ENCODE assay signal across 1 cellular context in genomic region chr5:174045470-174046025, GRCh38.
A peak's percentile ranks its signal among the peaks of the same experiment; 100 is the strongest.
TF ChIP-seq lines count a peak whose summit lies in the region.

Gene NSG2 (plus strand): TSS chr5:174045706. CDS start chr5:174046756, 1,050 bp downstream.

TF ChIP-seq in HepG2, 621 proteins besides CTCF, POLR2A, EP300 and RAD21 (continued from another document and continues in another):
- TF ChIP-seq, protein P1, sequence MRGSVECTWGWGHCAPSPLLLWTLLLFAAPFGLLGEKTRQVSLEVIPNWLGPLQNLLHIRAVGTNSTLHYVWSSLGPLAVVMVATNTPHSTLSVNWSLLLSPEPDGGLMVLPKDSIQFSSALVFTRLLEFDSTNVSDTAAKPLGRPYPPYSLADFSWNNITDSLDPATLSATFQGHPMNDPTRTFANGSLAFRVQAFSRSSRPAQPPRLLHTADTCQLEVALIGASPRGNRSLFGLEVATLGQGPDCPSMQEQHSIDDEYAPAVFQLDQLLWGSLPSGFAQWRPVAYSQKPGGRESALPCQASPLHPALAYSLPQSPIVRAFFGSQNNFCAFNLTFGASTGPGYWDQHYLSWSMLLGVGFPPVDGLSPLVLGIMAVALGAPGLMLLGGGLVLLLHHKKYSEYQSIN (CRISPR knock-in tag; IDR thresholded peaks at IDR 0.05; ENCODE audit: borderline replicate concordance), result no peak
- no peak for TF ChIP-seq CENPT (CRISPR knock-in tag; IDR thresholded peaks at IDR 0.05; ENCODE audit: low read depth)
- TF ChIP-seq ZNF230 (CRISPR knock-in tag; IDR thresholded peaks at IDR 0.05), result peak; percentile 60; the same call in 1 of the 2 replicates
- TF ChIP-seq, protein P2, sequence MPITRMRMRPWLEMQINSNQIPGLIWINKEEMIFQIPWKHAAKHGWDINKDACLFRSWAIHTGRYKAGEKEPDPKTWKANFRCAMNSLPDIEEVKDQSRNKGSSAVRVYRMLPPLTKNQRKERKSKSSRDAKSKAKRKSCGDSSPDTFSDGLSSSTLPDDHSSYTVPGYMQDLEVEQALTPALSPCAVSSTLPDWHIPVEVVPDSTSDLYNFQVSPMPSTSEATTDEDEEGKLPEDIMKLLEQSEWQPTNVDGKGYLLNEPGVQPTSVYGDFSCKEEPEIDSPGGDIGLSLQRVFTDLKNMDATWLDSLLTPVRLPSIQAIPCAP (CRISPR knock-in tag; IDR thresholded peaks at IDR 0.05; ENCODE audit: low read depth), result no peak
- no peak for TF ChIP-seq MED8 (CRISPR knock-in tag; IDR thresholded peaks at IDR 0.05; ENCODE audit: insufficient replicate concordance)
- no peak for TF ChIP-seq TAF1 (CRISPR knock-in tag; IDR thresholded peaks at IDR 0.05)
- TF ChIP-seq WIZ (CRISPR knock-in tag; IDR thresholded peaks at IDR 0.05), result peak; percentile 97
- TF ChIP-seq SUZ12 (IDR thresholded peaks at IDR 0.05; ENCODE audit: low read depth, low read length), result no peak
- peak; percentile 70 for TF ChIP-seq REPIN1 (CRISPR knock-in tag; IDR thresholded peaks at IDR 0.05; ENCODE audit: borderline replicate concordance, low read depth)
- no peak for TF ChIP-seq ZNF224 (CRISPR knock-in tag; IDR thresholded peaks at IDR 0.05)
- TF ChIP-seq ELF3 (CRISPR knock-in tag; IDR thresholded peaks at IDR 0.05), result peak; percentile 62
- no peak for TF ChIP-seq ZNF570 (CRISPR knock-in tag; IDR thresholded peaks at IDR 0.05; ENCODE audit: borderline replicate concordance)
- TF ChIP-seq YEATS2 (CRISPR knock-in tag; IDR thresholded peaks at IDR 0.05; ENCODE audit: borderline replicate concordance), result peak; percentile 31; the same call in 1 of the 2 replicates
- TF ChIP-seq CREB3 (CRISPR knock-in tag; IDR thresholded peaks at IDR 0.05), result no peak
- TF ChIP-seq ZNF414 (CRISPR knock-in tag; IDR thresholded peaks at IDR 0.05), result no peak
- no peak for TF ChIP-seq DZIP1 (CRISPR knock-in tag; IDR thresholded peaks at IDR 0.05)
- no peak for TF ChIP-seq RBM22 (optimal IDR thresholded peaks at IDR 0.05; ENCODE audit: low read length)
- TF ChIP-seq NONO (IDR thresholded peaks at IDR 0.05), result no peak
- 0 out of 2 replicates have a peak, but pooled peaks have one; percentile 46 for TF ChIP-seq NONO (CRISPR knock-in tag; conservative IDR thresholded peaks at IDR 0.05)
- no peak for TF ChIP-seq ARNTL (CRISPR knock-in tag; IDR thresholded peaks at IDR 0.05)
- TF ChIP-seq MIXL1 (CRISPR knock-in tag; IDR thresholded peaks at IDR 0.05), result 0 out of 2 replicates have a peak, but pooled peaks have one; percentile 36
- TF ChIP-seq RXRA (CRISPR knock-in tag; IDR thresholded peaks at IDR 0.05), result peak; percentile 23; the same call in 1 of the 2 replicates
- 0 out of 2 replicates have a peak, but pooled peaks have one; percentile 54 for TF ChIP-seq ZNF547 (CRISPR knock-in tag; IDR thresholded peaks at IDR 0.05)
- TF ChIP-seq, protein P3, sequence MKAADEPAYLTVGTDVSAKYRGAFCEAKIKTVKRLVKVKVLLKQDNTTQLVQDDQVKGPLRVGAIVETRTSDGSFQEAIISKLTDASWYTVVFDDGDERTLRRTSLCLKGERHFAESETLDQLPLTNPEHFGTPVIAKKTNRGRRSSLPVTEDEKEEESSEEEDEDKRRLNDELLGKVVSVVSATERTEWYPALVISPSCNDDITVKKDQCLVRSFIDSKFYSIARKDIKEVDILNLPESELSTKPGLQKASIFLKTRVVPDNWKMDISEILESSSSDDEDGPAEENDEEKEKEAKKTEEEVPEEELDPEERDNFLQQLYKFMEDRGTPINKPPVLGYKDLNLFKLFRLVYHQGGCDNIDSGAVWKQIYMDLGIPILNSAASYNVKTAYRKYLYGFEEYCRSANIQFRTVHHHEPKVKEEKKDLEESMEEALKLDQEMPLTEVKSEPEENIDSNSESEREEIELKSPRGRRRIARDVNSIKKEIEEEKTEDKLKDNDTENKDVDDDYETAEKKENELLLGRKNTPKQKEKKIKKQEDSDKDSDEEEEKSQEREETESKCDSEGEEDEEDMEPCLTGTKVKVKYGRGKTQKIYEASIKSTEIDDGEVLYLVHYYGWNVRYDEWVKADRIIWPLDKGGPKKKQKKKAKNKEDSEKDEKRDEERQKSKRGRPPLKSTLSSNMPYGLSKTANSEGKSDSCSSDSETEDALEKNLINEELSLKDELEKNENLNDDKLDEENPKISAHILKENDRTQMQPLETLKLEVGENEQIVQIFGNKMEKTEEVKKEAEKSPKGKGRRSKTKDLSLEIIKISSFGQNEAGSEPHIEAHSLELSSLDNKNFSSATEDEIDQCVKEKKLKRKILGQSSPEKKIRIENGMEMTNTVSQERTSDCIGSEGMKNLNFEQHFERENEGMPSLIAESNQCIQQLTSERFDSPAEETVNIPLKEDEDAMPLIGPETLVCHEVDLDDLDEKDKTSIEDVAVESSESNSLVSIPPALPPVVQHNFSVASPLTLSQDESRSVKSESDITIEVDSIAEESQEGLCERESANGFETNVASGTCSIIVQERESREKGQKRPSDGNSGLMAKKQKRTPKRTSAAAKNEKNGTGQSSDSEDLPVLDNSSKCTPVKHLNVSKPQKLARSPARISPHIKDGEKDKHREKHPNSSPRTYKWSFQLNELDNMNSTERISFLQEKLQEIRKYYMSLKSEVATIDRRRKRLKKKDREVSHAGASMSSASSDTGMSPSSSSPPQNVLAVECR (CRISPR knock-in tag; IDR thresholded peaks at IDR 0.05; ENCODE audit: borderline replicate concordance), result peak; percentile 58; the same call in 1 of the 2 replicates
- TF ChIP-seq ATM (IDR thresholded peaks at IDR 0.05; ENCODE audit: borderline replicate concordance), result no peak
- TF ChIP-seq, protein P4, sequence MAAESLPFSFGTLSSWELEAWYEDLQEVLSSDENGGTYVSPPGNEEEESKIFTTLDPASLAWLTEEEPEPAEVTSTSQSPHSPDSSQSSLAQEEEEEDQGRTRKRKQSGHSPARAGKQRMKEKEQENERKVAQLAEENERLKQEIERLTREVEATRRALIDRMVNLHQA (CRISPR knock-in tag; IDR thresholded peaks at IDR 0.05), result no peak
- no peak for TF ChIP-seq IKZF1 (IDR thresholded peaks at IDR 0.05)
- TF ChIP-seq, protein P5, sequence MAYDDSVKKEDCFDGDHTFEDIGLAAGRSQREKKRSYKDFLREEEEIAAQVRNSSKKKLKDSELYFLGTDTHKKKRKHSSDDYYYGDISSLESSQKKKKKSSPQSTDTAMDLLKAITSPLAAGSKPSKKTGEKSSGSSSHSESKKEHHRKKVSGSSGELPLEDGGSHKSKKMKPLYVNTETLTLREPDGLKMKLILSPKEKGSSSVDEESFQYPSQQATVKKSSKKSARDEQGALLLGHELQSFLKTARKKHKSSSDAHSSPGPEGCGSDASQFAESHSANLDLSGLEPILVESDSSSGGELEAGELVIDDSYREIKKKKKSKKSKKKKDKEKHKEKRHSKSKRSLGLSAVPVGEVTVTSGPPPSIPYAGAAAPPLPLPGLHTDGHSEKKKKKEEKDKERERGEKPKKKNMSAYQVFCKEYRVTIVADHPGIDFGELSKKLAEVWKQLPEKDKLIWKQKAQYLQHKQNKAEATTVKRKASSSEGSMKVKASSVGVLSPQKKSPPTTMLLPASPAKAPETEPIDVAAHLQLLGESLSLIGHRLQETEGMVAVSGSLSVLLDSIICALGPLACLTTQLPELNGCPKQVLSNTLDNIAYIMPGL (CRISPR knock-in tag; IDR thresholded peaks at IDR 0.05; ENCODE audit: borderline replicate concordance in 1 of 2, low read depth in 1 of 2), result peak; percentile 59 to 61; a peak in 3 of 4 replicates
- peak; percentile 62; the same call in 1 of the 2 replicates for TF ChIP-seq ZNF747 (CRISPR knock-in tag; IDR thresholded peaks at IDR 0.05; ENCODE audit: borderline replicate concordance)
- TF ChIP-seq PAXIP1 (CRISPR knock-in tag; conservative IDR thresholded peaks at IDR 0.05), result no peak
- no peak for TF ChIP-seq PLRG1 (conservative IDR thresholded peaks at IDR 0.05)
- peak; percentile 52; the same call in 1 of the 2 replicates for TF ChIP-seq THAP11 (CRISPR knock-in tag; IDR thresholded peaks at IDR 0.05)
- peak; percentile 79; the same call in 1 of the 2 replicates for TF ChIP-seq ZNF792 (CRISPR knock-in tag; IDR thresholded peaks at IDR 0.05)
- peak; percentile 25; the same call in 1 of the 2 replicates for TF ChIP-seq BCL6 (CRISPR knock-in tag; IDR thresholded peaks at IDR 0.05)
- no peak for TF ChIP-seq HNRNPH1 (optimal IDR thresholded peaks at IDR 0.05; ENCODE audit: low read depth, low read length)
- no peak for TF ChIP-seq NCOA1 (CRISPR knock-in tag; IDR thresholded peaks at IDR 0.05)
- TF ChIP-seq, protein P6, sequence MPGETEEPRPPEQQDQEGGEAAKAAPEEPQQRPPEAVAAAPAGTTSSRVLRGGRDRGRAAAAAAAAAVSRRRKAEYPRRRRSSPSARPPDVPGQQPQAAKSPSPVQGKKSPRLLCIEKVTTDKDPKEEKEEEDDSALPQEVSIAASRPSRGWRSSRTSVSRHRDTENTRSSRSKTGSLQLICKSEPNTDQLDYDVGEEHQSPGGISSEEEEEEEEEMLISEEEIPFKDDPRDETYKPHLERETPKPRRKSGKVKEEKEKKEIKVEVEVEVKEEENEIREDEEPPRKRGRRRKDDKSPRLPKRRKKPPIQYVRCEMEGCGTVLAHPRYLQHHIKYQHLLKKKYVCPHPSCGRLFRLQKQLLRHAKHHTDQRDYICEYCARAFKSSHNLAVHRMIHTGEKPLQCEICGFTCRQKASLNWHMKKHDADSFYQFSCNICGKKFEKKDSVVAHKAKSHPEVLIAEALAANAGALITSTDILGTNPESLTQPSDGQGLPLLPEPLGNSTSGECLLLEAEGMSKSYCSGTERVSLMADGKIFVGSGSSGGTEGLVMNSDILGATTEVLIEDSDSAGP (CRISPR knock-in tag; IDR thresholded peaks at IDR 0.05; ENCODE audit: borderline replicate concordance), result peak; percentile 60
- TF ChIP-seq TSC22D2 (CRISPR knock-in tag; IDR thresholded peaks at IDR 0.05; ENCODE audit: borderline replicate concordance), result 0 out of 2 replicates have a peak, but pooled peaks have one; percentile 53
- TF ChIP-seq HNRNPUL1 (IDR thresholded peaks at IDR 0.05; ENCODE audit: low read depth, low read length), result no peak
- TF ChIP-seq ZNF274 (CRISPR knock-in tag; IDR thresholded peaks at IDR 0.05), result peak; percentile 75
- peak; percentile 84 for TF ChIP-seq KDM2A (CRISPR knock-in tag; IDR thresholded peaks at IDR 0.05; ENCODE audit: borderline replicate concordance, low read depth)
- TF ChIP-seq RELA (CRISPR knock-in tag; IDR thresholded peaks at IDR 0.05), result 0 out of 2 replicates have a peak, but pooled peaks have one; percentile 66
- TF ChIP-seq MBNL3 (CRISPR knock-in tag; conservative IDR thresholded peaks at IDR 0.05), result no peak
- 0 out of 2 replicates have a peak, but pooled peaks have one; percentile 19 for TF ChIP-seq ZIK1 (CRISPR knock-in tag; IDR thresholded peaks at IDR 0.05; ENCODE audit: borderline replicate concordance, low read depth)
- TF ChIP-seq ZNF225 (CRISPR knock-in tag; IDR thresholded peaks at IDR 0.05), result peak; percentile 87; the same call in 1 of the 2 replicates
- TF ChIP-seq KDM5B (CRISPR knock-in tag; IDR thresholded peaks at IDR 0.05; ENCODE audit: borderline replicate concordance), result peak; percentile 49; the same call in 1 of the 2 replicates
- TF ChIP-seq TP53 (CRISPR knock-in tag; conservative IDR thresholded peaks at IDR 0.05), result 0 out of 2 replicates have a peak, but pooled peaks have one; percentile 25
- TF ChIP-seq ZNF781 (CRISPR knock-in tag; IDR thresholded peaks at IDR 0.05; ENCODE audit: borderline replicate concordance, not compliant biosample characterization), result peak; percentile 70
